In genomic region chr1:30685796-30686165, GRCh38 we compare ENCODE assay signal across 1 cellular context.
TF ChIP-seq lines count a peak whose summit lies in the region.

No MANE protein-coding gene starts in this region.

TF ChIP-seq in GM23338, 12 proteins besides CTCF, POLR2A, EP300 and RAD21 (continued from another document):
- no peak for TF ChIP-seq ZNF462 (CRISPR knock-in tag; IDR thresholded peaks at IDR 0.05)
- no peak for TF ChIP-seq ZNF331 (CRISPR knock-in tag; IDR thresholded peaks at IDR 0.05; ENCODE audit: low read depth)
- TF ChIP-seq JUNB (IDR thresholded peaks at IDR 0.05; ENCODE audit: unreplicated experiment) = no peak
